ENCODE assay signal across 8 cellular contexts in genomic region chr1:204418174-204419063, GRCh38. TPM values are rescaled to one million over a fixed set of nuclear protein-coding genes. Genes with fewer than 3 reads are reported as not detected.
DNase-seq lines count a peak whose midpoint lies in the region; ATAC-seq and TF ChIP-seq lines count a peak whose summit lies in the region.

No MANE protein-coding gene starts in this region.

- H3K4me3 ChIP-seq in IMR-90 (ENCODE audit: insufficient read depth, low read depth, low read length) (no peak overlapping the region), neural progenitor cell (no peak overlapping the region)
- H3K4me3 ChIP-seq in effector memory CD4-positive, alpha-beta T cell (ENCODE audit: insufficient read depth, low read depth, low read length, poor library complexity, severe bottlenecking): no peak overlapping the region

- H2AFZ ChIP-seq in IMR-90 (replicated peaks; ENCODE audit: low read length, poor library complexity): peak overlapping the region; percentile 1
- H2AFZ ChIP-seq in neural progenitor cell (replicated peaks): no peak overlapping the region

- H3K27me3 ChIP-seq in IMR-90 (ENCODE audit: control insufficient read depth, insufficient read depth, low read length): no peaks in the 10 kb centered on the region
- no peaks in the 10 kb centered on the region for H3K27me3 ChIP-seq in neural progenitor cell
- H3K27me3 ChIP-seq in effector memory CD4-positive, alpha-beta T cell (replicated peaks; ENCODE audit: control insufficient read depth, insufficient read depth, low read length, poor library complexity, severe bottlenecking): no peaks in the 10 kb centered on the region

- H2BK5ac ChIP-seq in IMR-90 (ENCODE audit: low read depth, low read length, poor library complexity, severe bottlenecking): peak overlapping the region; percentile 75

- H3K4me2 ChIP-seq in IMR-90 (ENCODE audit: low read depth, low read length) (peak overlapping the region; percentile 69; the same call in 1 of the 2 replicates), neural progenitor cell (no peak overlapping the region)

- dilution Hi-C loops in IMR-90 (cut with HindIII; ENCODE audit: low sequenced_read_pairs, unreplicated experiment): no loop called here

- H3F3A ChIP-seq in neural progenitor cell (ENCODE audit: low read depth): peaks cover 17% of the 10 kb centered on the region

- H3K9ac ChIP-seq in IMR-90 (ENCODE audit: low read depth, low read length): peak overlapping the region; percentile 20; the same call in 1 of the 2 replicates
- no peak overlapping the region for H3K9ac ChIP-seq in neural progenitor cell

- H2AK9ac ChIP-seq in IMR-90 (replicated peaks; ENCODE audit: low read depth, low read length, poor library complexity): peak overlapping the region; percentile 33

- peak overlapping the region; percentile 39 for H2BK120ac ChIP-seq in IMR-90 (ENCODE audit: low read depth, low read length)

- H3K36me3 Mint-ChIP-seq in chondrocyte (ENCODE audit: low read depth) (peaks cover 2% of the 10 kb centered on the region), neural progenitor cell (peaks cover 14% of the 10 kb centered on the region)

- H3K14ac ChIP-seq in IMR-90 (replicated peaks; ENCODE audit: low read depth, low read length): peak overlapping the region; percentile 57

- peak overlapping the region; percentile 86 for H2BK20ac ChIP-seq in IMR-90 (ENCODE audit: low read depth, low read length)

- peak overlapping the region; percentile 75 for H4K5ac ChIP-seq in IMR-90 (ENCODE audit: low read depth, low read length)

- H3K36me3 ChIP-seq in IMR-90 (ENCODE audit: control insufficient read depth, insufficient read depth, low read length): no peaks in the 10 kb centered on the region
- H3K36me3 ChIP-seq in neural progenitor cell: peaks cover 3% of the 10 kb centered on the region
- peaks cover 8% of the 10 kb centered on the region for H3K36me3 ChIP-seq in effector memory CD4-positive, alpha-beta T cell (ENCODE audit: control insufficient read depth, insufficient read depth, low read length)

- peaks cover 0 to 6% of the 10 kb centered on the region in 2 experiments; a peak in 2 of 4 replicates for H3K79me1 ChIP-seq in IMR-90 (ENCODE audit: low read depth in 1 of 2, low read length in 2 of 2)

- H3K27ac ChIP-seq in IMR-90 (ENCODE audit: insufficient read depth, low read length) (peak overlapping the region; percentile 85), neural progenitor cell (no peak overlapping the region)
- H3K27ac ChIP-seq in effector memory CD4-positive, alpha-beta T cell (ENCODE audit: insufficient read depth, low read length, poor library complexity, severe bottlenecking): no peak overlapping the region

- no peak for TF ChIP-seq RAD21 in IMR-90 (IDR thresholded peaks at IDR 0.05; ENCODE audit: low read length)

- POLR2A ChIA-PET in IMR-90 (lab: Charles Lee; ENCODE audit: unreplicated experiment): no interaction called here

- ATAC-seq in IMR-90 (ENCODE audit: low read depth): no peak

- peaks cover 50% of the 10 kb centered on the region for H3K4me1 Mint-ChIP-seq in chondrocyte (ENCODE audit: low read depth)
- peaks cover 41% of the 10 kb centered on the region for H3K4me1 Mint-ChIP-seq in neural progenitor cell

- peaks cover 11% of the 10 kb centered on the region; the same call in 1 of the 2 replicates for H3K9me1 ChIP-seq in IMR-90 (ENCODE audit: insufficient read depth, low read length)

- no peaks in the 10 kb centered on the region for H3K9me3 ChIP-seq in IMR-90 (ENCODE audit: control insufficient read depth, insufficient read depth, low read length)
- H3K9me3 ChIP-seq in neural progenitor cell (ENCODE audit: low read depth): no peaks in the 10 kb centered on the region
- no peaks in the 10 kb centered on the region for H3K9me3 ChIP-seq in effector memory CD4-positive, alpha-beta T cell (ENCODE audit: control insufficient read depth, low read length)

- TF ChIP-seq CTCF in IMR-90 (conservative IDR thresholded peaks at IDR 0.05; ENCODE audit: low read depth, low read length) (no peak), chondrocyte (IDR thresholded peaks at IDR 0.05) (no peak), neural progenitor cell (IDR thresholded peaks at IDR 0.05) (no peak)

- peak overlapping the region; percentile 33 for H3K4ac ChIP-seq in IMR-90 (ENCODE audit: low read depth, low read length)

- no peak overlapping the region for H3K56ac ChIP-seq in IMR-90 (ENCODE audit: extremely low read depth, insufficient read depth, low read length)

- no peaks in the 10 kb centered on the region for H3K79me2 ChIP-seq in neural progenitor cell (ENCODE audit: low read depth)

- peak overlapping the region; percentile 51 for H3K23ac ChIP-seq in IMR-90 (ENCODE audit: low read depth, low read length)

- in situ Hi-C loops in IMR-90 (cut with MboI; ENCODE audit: low sequenced_read_pairs): no loop called here

- peak overlapping the region; percentile 80 for H3K18ac ChIP-seq in IMR-90 (ENCODE audit: low read depth, low read length)

- H2BK15ac ChIP-seq in IMR-90 (ENCODE audit: low read depth, low read length): peak overlapping the region; percentile 72; the same call in 1 of the 3 replicates

- H3K4me3 Mint-ChIP-seq in chondrocyte (ENCODE audit: unreplicated experiment) (peak overlapping the region; percentile 52), neural progenitor cell (no peak overlapping the region)

- no TSS peak for BruUV-seq in IMR-90 (replicated peaks; lab: Mats Ljungman, UMichigan)

- peak; percentile 55 for DNase-seq in DMS79 treated with DMSO at 0.1 percent for 48 hours (lab: John Stamatoyannopoulos, UW)
- peak; percentile 66 for DNase-seq in IMR-90
- DNase-seq in chondrocyte (ENCODE audit: low spot score): no peak
- DNase-seq in neural progenitor cell (ENCODE audit: low spot score): no peak
- no peak for DNase-seq in stimulated activated CD4-positive, alpha-beta T cell treated with anti-CD3 and anti-CD28 coated beads, Interleukin-4, amount 100 ng/mL, for 24 hours
- DNase-seq in occipital lobe (lab: John Stamatoyannopoulos, UW): no peak
- no peak for DNase-seq in effector memory CD4-positive, alpha-beta T cell
- no peak for DNase-seq in superior temporal gyrus (ENCODE audit: extremely low spot score)

- intact Hi-C loops in IMR-90 (cut with micrococcal nuclease): no loop called here

- peak overlapping the region; percentile 57 for H4K91ac ChIP-seq in IMR-90 (ENCODE audit: insufficient read depth, low read depth, low read length)

- TF ChIP-seq POLR2A in IMR-90 (IDR thresholded peaks at IDR 0.05; ENCODE audit: low read depth, low read length): no peak

- 87% methylated on average over 5 of the region's 10 CpGs; no CpG with 5 or more reads in 1 of the 2 experiments for WGBS in IMR-90 (ENCODE audit: extremely low coverage in 2 of 2, insufficient read length in 1 of 2), 2 experiments

- H4K20me1 ChIP-seq in IMR-90 (ENCODE audit: insufficient read depth, low read length) (no peaks in the 10 kb centered on the region), neural progenitor cell (ENCODE audit: low read depth) (no peaks in the 10 kb centered on the region)

- peak overlapping the region; percentile 6 to 65; a peak in 3 of 4 replicates for H4K8ac ChIP-seq in IMR-90 (ENCODE audit: low read depth in 2 of 2, low read length in 2 of 2)

- CTCF ChIA-PET in IMR-90 (lab: Yijun Ruan, JAX): no interaction called here

- H2AK5ac ChIP-seq in IMR-90 (ENCODE audit: low read depth, low read length): peak overlapping the region; percentile 76

- no peaks in the 10 kb centered on the region for H3K9me3 Mint-ChIP-seq in chondrocyte (ENCODE audit: low read depth)
- no peaks in the 10 kb centered on the region for H3K9me3 Mint-ChIP-seq in neural progenitor cell

- H3K27ac Mint-ChIP-seq in chondrocyte (ENCODE audit: unreplicated experiment) (peak overlapping the region; percentile 98), neural progenitor cell (peak overlapping the region; percentile 88)

- peaks cover 19% of the 10 kb centered on the region for H3K4me1 ChIP-seq in IMR-90 (ENCODE audit: control insufficient read depth, insufficient read depth, low read length)
- H3K4me1 ChIP-seq in neural progenitor cell: peaks cover 9% of the 10 kb centered on the region
- H3K4me1 ChIP-seq in effector memory CD4-positive, alpha-beta T cell (ENCODE audit: control insufficient read depth, insufficient read depth, low read length, poor library complexity, severe bottlenecking): no peaks in the 10 kb centered on the region

- H3K27me3 Mint-ChIP-seq in chondrocyte (ENCODE audit: low read depth): no peaks in the 10 kb centered on the region
- H3K27me3 Mint-ChIP-seq in neural progenitor cell (ENCODE audit: insufficient read depth, low read depth): peaks cover 2% of the 10 kb centered on the region

TF ChIP-seq in IMR-90, 13 proteins besides CTCF, POLR2A, EP300 and RAD21 (continues in another document):
- TF ChIP-seq MAZ (IDR thresholded peaks at IDR 0.05; ENCODE audit: borderline replicate concordance, low read depth, low read length) (no peak), RFX5 (IDR thresholded peaks at IDR 0.05; ENCODE audit: low read depth, low read length) (no peak)
- TF ChIP-seq, protein P1, sequence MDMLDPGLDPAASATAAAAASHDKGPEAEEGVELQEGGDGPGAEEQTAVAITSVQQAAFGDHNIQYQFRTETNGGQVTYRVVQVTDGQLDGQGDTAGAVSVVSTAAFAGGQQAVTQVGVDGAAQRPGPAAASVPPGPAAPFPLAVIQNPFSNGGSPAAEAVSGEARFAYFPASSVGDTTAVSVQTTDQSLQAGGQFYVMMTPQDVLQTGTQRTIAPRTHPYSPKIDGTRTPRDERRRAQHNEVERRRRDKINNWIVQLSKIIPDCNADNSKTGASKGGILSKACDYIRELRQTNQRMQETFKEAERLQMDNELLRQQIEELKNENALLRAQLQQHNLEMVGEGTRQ (IDR thresholded peaks at IDR 0.05; ENCODE audit: low read depth, low read length): no peak

RNA-seq across cellular contexts. Expression of gene PPP1R15B, which starts 6.8 kb away (rescaled TPM):
- total RNA-seq in IMR-90 (2012; rRNA removed): 14.9 and 20.3 TPM in 2 replicates
- polyA plus RNA-seq in IMR-90 (2012; rRNA removed): 14.4 and 15.0 TPM in 2 replicates
- polyA plus RNA-seq in IMR-90 (2012; cell fraction: cytosol; rRNA removed): 8.7 and 10.7 TPM in 2 replicates
- 6.9 and 17.1 TPM in 2 replicates for polyA plus RNA-seq in IMR-90 (2012; cell fraction: nucleus; rRNA removed; ENCODE audit: low replicate concordance)
- 29.7 to 41.0 TPM (median 40.9 TPM) in 3 replicates for total RNA-seq in chondrocyte
- total RNA-seq in neural progenitor cell (ENCODE audit: low replicate concordance): 25.0 and 32.7 TPM in 2 replicates
- 43.4 TPM for total RNA-seq in occipital lobe

RNA-seq across cellular contexts. Expression of gene PLEKHA6, which starts 58.7 kb away (rescaled TPM):
- 5.0 and 8.2 TPM in 2 replicates for total RNA-seq in IMR-90 (2012; rRNA removed)
- 19.9 and 20.6 TPM in 2 replicates for polyA plus RNA-seq in IMR-90 (2012; rRNA removed)
- polyA plus RNA-seq in IMR-90 (2012; cell fraction: cytosol; rRNA removed): 10.7 and 13.6 TPM in 2 replicates
- 59.8 and 70.3 TPM in 2 replicates for polyA plus RNA-seq in IMR-90 (2012; cell fraction: nucleus; rRNA removed; ENCODE audit: low replicate concordance)
- 0.15 to 1.4 TPM (median 0.51 TPM) in 3 replicates for total RNA-seq in chondrocyte
- 0.58 and 1.5 TPM in 2 replicates for total RNA-seq in neural progenitor cell (ENCODE audit: low replicate concordance)
- 7.5 TPM for total RNA-seq in occipital lobe

Comparison
In these comparisons a context has a peak if more than half of its experiments do, and no peak if none do; other contexts are left out.
1. DNase-seq: peak in DMS79 treated with DMSO at 0.1 percent for 48 hours (single experiment) and IMR-90 (single experiment); none in chondrocyte (single experiment), neural progenitor cell (single experiment), stimulated activated CD4-positive, alpha-beta T cell treated with anti-CD3 and anti-CD28 coated beads, Interleukin-4, amount 100 ng/mL, for 24 hours (single experiment), occipital lobe (single experiment), effector memory CD4-positive, alpha-beta T cell (0 of 3) and superior temporal gyrus (single experiment).